In genomic region chr3:152891678-152892077, GRCh38 we compare ENCODE assay signal across 34 cellular contexts. TPM values are rescaled to one million over a fixed set of nuclear protein-coding genes. Genes with fewer than 3 reads are reported as not detected.
DNase-seq lines count a peak whose midpoint lies in the region; ATAC-seq and FAIRE-seq lines count a peak whose summit lies in the region.
"Had no signal": no experiment of that assay in that cellular context is flagged by ENCODE, and none has a peak within 500 bp of the region (broad histone marks: within the 10 kb centered on the region; RNA-seq: fewer than 3 reads in every experiment).

No MANE protein-coding gene starts in this region.

- ATAC-seq in left colon, result peak; percentile 55
- no peak for ATAC-seq in HG03439 (IDR thresholded peaks at IDR 0.05; ENCODE audit: unreplicated experiment)
- no peak for ATAC-seq in GM18873 (IDR thresholded peaks at IDR 0.05; ENCODE audit: low FRiP score, unreplicated experiment)
- ATAC-seq: A549; CD8-positive, alpha-beta T cell had no signal

- no peak overlapping the region for H3K4me3 ChIP-seq in mesenchymal stem cell (ENCODE audit: insufficient read depth in 1 of 2, low read depth in 1 of 2, low read length in 2 of 2)
- H3K4me3 ChIP-seq in small intestine (ENCODE audit: low read depth in 1 of 2, low read length in 2 of 2), result no peak overlapping the region
- H3K4me3 ChIP-seq: A549; BLaER1; BLaER1 treated with 17β-estradiol and CSF1 and Interleukin-3, amounts not matched to agents 10 nM and 100 nM had no signal

- H3K4me2 ChIP-seq in mesenchymal stem cell (ENCODE audit: low read length, poor library complexity, severe bottlenecking), result no peak overlapping the region
- H3K4me2 ChIP-seq: A549; BLaER1; BLaER1 treated with 17β-estradiol and CSF1 and Interleukin-3, amounts not matched to agents 10 nM and 100 nM had no signal

- H3K9ac ChIP-seq in mesenchymal stem cell (ENCODE audit: low read length), result no peak overlapping the region
- H3K9ac ChIP-seq: BLaER1; BLaER1 treated with 17β-estradiol and CSF1 and Interleukin-3, amounts not matched to agents 10 nM and 100 nM had no signal

- no peaks in the 10 kb centered on the region for H3K9me3 ChIP-seq in mesenchymal stem cell (ENCODE audit: control insufficient read depth, low read length)
- no peaks in the 10 kb centered on the region for H3K9me3 ChIP-seq in small intestine (ENCODE audit: control insufficient read depth, low read depth)
- H3K9me3 ChIP-seq: A549; BE2C; BLaER1; BLaER1 treated with 17β-estradiol and CSF1 and Interleukin-3, amounts not matched to agents 10 nM and 100 nM; Caco-2 had no signal

- H2BK12ac ChIP-seq in mesenchymal stem cell (ENCODE audit: low read length in 2 of 2), result no peak overlapping the region

- H3K18ac ChIP-seq in mesenchymal stem cell (ENCODE audit: low read depth in 1 of 2, low read length in 2 of 2), result no peak overlapping the region

- no peak overlapping the region for H4K91ac ChIP-seq in mesenchymal stem cell (ENCODE audit: low read length)

- no peak overlapping the region for H3K14ac ChIP-seq in mesenchymal stem cell (ENCODE audit: low read length in 2 of 2)

- H4K8ac ChIP-seq in mesenchymal stem cell (ENCODE audit: low read length), result no peak overlapping the region

- no peaks in the 10 kb centered on the region for H3K79me1 ChIP-seq in mesenchymal stem cell (replicated peaks; ENCODE audit: low read length, poor library complexity, severe bottlenecking)

- no peak overlapping the region for H3K27ac ChIP-seq in mesenchymal stem cell (ENCODE audit: low read length, poor library complexity, severe bottlenecking)
- no peak overlapping the region for H3K27ac ChIP-seq in small intestine (ENCODE audit: low read depth in 1 of 2, low read length in 1 of 2)
- H3K27ac ChIP-seq: 22Rv1; A549; BLaER1; BLaER1 treated with 17β-estradiol and CSF1 and Interleukin-3, amounts not matched to agents 10 nM and 100 nM; C4-2B had no signal

- H3K4me1 ChIP-seq in mesenchymal stem cell (ENCODE audit: control insufficient read depth, insufficient read depth, low read depth, low read length) (no peaks in the 10 kb centered on the region), small intestine (ENCODE audit: control insufficient read depth in 2 of 2, insufficient read depth in 1 of 2, low read depth in 1 of 2, low read length in 1 of 2) (peaks cover 0 to 3% of the 10 kb centered on the region in 2 donors)
- H3K4me1 ChIP-seq: A549; BE2C; BLaER1; BLaER1 treated with 17β-estradiol and CSF1 and Interleukin-3, amounts not matched to agents 10 nM and 100 nM; Caco-2 had no signal

- H3K4ac ChIP-seq in mesenchymal stem cell (ENCODE audit: low read depth in 1 of 2, low read length in 2 of 2), result no peak overlapping the region

- intact Hi-C loops in left colon (cut with DNase I, micrococcal nuclease), result no loop called here

- H3K23ac ChIP-seq in mesenchymal stem cell (ENCODE audit: low read length in 2 of 2), result no peak overlapping the region

- no peak for FAIRE-seq in small intestine (lab: Jason Lieb, UNC)
- FAIRE-seq: A204.1, A549, D721Med had no signal

- H3K36me3 ChIP-seq in mesenchymal stem cell (ENCODE audit: control insufficient read depth in 1 of 2, insufficient read depth in 2 of 2, low read depth in 1 of 2, low read length in 2 of 2), result no peaks in the 10 kb centered on the region
- H3K36me3 ChIP-seq in small intestine (ENCODE audit: control insufficient read depth in 2 of 2, insufficient read depth in 2 of 2, low read length in 2 of 2), result no peaks in the 10 kb centered on the region
- H3K36me3 ChIP-seq: BE2C; BLaER1; BLaER1 treated with 17β-estradiol and CSF1 and Interleukin-3, amounts not matched to agents 10 nM and 100 nM had no signal

- H3K27me3 ChIP-seq in mesenchymal stem cell (ENCODE audit: control insufficient read depth in 1 of 2, insufficient read depth in 1 of 2, low read length in 2 of 2), result no peaks in the 10 kb centered on the region
- no peaks in the 10 kb centered on the region for H3K27me3 ChIP-seq in small intestine (ENCODE audit: control insufficient read depth in 2 of 2, insufficient read depth in 2 of 2, low read length in 2 of 2)
- H3K27me3 ChIP-seq: BE2C; BLaER1; BLaER1 treated with 17β-estradiol and CSF1 and Interleukin-3, amounts not matched to agents 10 nM and 100 nM had no signal

- H2AK5ac ChIP-seq in mesenchymal stem cell (ENCODE audit: low read length, severe bottlenecking), result no peak overlapping the region

- WGBS in mesenchymal stem cell, result 65% methylated on average over 1 of the region's 1 CpG
- 22 to 43% (median 33%) methylated on average over 1 of the region's 1 CpG for WGBS in small intestine, 3 donors

- no peak overlapping the region for H2AFZ ChIP-seq in mesenchymal stem cell (ENCODE audit: low read depth, low read length)

- H2BK120ac ChIP-seq in mesenchymal stem cell (ENCODE audit: low read depth, low read length), result peak overlapping the region; percentile 19

- H2BK15ac ChIP-seq in mesenchymal stem cell (ENCODE audit: low read depth, poor library complexity, severe bottlenecking), result no peak overlapping the region

- no peak for DNase-seq in left colon
- no peak for DNase-seq in mesenchymal stem cell
- peak; percentile 58 for DNase-seq in small intestine
- DNase-seq in AG20443 (ENCODE audit: low spot score), result no peak
- DNase-seq: 8988T; ACHN; AML-193; BE2C; C1 segment of cervical spinal cord; Caco-2; Calu3; CD4-positive, alpha-beta memory T cell; CD4-positive, alpha-beta T cell; CD4-positive, CD25-positive, alpha-beta regulatory T cell; CD8-positive, alpha-beta memory T cell; CD8-positive, alpha-beta T cell; COR-L47; DMS 273 treated with DMSO at 0.1 percent for 48 hours; DMS153; DMS53; DMS79; DMS79 treated with DMSO at 0.1 percent for 48 hours; DND-41; EL had no signal

- no peak overlapping the region for H2BK5ac ChIP-seq in mesenchymal stem cell (ENCODE audit: low read depth, low read length, poor library complexity, severe bottlenecking)

RNA-seq across cellular contexts. Expression of gene P2RY1, which starts 56.7 kb away (rescaled TPM):
- 10 to 100 TPM; 15.6 to 23.8 TPM for total RNA-seq in left colon
- 4.6 TPM for polyA plus RNA-seq in mesenchymal stem cell (2013, experiment 1 of 2)
- 4.7 TPM for polyA plus RNA-seq in mesenchymal stem cell (2013, experiment 2 of 2)
- 1 to 10 TPM in 2 of 3 donors, under 1 TPM in 1; 0.27 to 1.7 (median 1.6) TPM for polyA plus RNA-seq in small intestine
- polyA plus RNA-seq: BJ; CD4-positive, alpha-beta memory T cell; CD8-positive, alpha-beta memory T cell had no signal
